In the genomic region with DNA sequence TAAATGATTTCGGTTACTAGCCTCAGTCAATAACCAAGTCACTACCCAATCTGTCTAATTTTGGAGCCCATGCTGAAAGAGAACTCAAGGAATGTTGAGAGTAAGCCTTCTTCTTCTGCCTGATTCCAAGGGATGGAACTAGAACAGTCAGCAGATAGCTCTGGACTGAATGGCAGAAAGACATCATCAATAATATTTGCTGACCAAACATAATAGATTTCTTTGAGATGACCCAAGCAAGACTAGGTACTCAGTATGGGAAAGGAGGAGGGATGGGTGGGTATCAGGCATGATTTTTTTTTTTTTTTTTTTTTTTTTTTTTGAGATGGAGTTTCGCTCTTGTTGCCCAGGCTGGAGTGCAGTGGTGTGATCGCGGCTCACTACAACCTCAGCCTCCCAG, we compare ENCODE assay signal across 7 cellular contexts.
"Had no signal": no experiment of that assay in that cellular context is flagged by ENCODE, and none has a peak within 500 bp of the region (broad histone marks: within the 10 kb centered on the region; RNA-seq: fewer than 3 reads in every experiment).

No MANE protein-coding gene starts in this region.

- H3K27ac ChIP-seq: HL-60, KMS-11 had no signal

- FAIRE-seq: HTR-8/SVneo had no signal

- DNase-seq: Karpas-422, KBM-7, KG1 had no signal

- H3K4me3 Mint-ChIP-seq: IgD-negative memory B cell had no signal

- H3K9ac ChIP-seq: KMS-11 had no signal

- H3K36me3 Mint-ChIP-seq: IgD-negative memory B cell had no signal

- H3K4me2 ChIP-seq: KMS-11 had no signal

- H3K27me3 Mint-ChIP-seq: IgD-negative memory B cell had no signal

- H3K27ac Mint-ChIP-seq: IgD-negative memory B cell had no signal

- H3K4me1 Mint-ChIP-seq: IgD-negative memory B cell had no signal
